In the genomic region with DNA sequence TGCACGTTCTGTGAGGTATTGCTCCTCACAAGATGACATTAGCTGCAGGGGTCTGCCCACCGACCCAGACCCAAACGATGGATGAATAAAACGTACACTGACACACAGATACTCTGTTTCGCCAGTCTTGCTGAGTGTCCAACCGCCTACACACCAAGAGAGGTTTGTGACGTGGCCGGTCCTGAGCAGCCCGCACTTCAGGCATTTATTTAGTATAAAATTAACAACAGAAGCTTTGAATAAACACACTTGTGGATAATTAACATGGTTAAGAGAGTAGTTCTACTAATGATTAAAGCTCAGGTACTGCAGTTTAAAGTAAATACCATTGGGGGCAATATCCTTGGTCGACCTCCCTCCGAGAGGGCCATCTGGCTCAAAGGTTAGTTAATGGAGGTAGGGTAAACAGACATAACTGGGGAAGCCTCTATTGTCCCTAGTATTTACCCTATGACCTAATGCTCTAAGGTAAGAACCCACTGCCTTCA, we compare ENCODE assay signal across 1 cellular context.
TF ChIP-seq lines count a peak whose summit lies in the region.

No MANE protein-coding gene starts in this region.

TF ChIP-seq in HepG2, 621 proteins besides CTCF, POLR2A, EP300 and RAD21 (continued from another document and continues in another):
- TF ChIP-seq ZBTB8A (CRISPR knock-in tag; IDR thresholded peaks at IDR 0.05; ENCODE audit: borderline replicate concordance, low read depth) (no peak), ZC3H13 (CRISPR knock-in tag; IDR thresholded peaks at IDR 0.05) (no peak), ZNF30 (CRISPR knock-in tag; IDR thresholded peaks at IDR 0.05) (no peak), TOPORS (CRISPR knock-in tag; IDR thresholded peaks at IDR 0.05) (no peak), KDM4B (CRISPR knock-in tag; IDR thresholded peaks at IDR 0.05) (no peak; the same call in 1 of the 2 replicates), ZNF629 (CRISPR knock-in tag; conservative IDR thresholded peaks at IDR 0.05) (no peak), ARID2 (CRISPR knock-in tag; IDR thresholded peaks at IDR 0.05; ENCODE audit: borderline replicate concordance) (no peak), NKX3-1 (CRISPR knock-in tag; IDR thresholded peaks at IDR 0.05) (peak; percentile 81; the same call in 1 of the 2 replicates), RFXAP (CRISPR knock-in tag; IDR thresholded peaks at IDR 0.05; ENCODE audit: borderline replicate concordance) (0 out of 2 replicates have a peak, but pooled peaks have one; percentile 48), SCMH1 (CRISPR knock-in tag; IDR thresholded peaks at IDR 0.05; ENCODE audit: borderline replicate concordance) (no peak), ZBTB21 (CRISPR knock-in tag; IDR thresholded peaks at IDR 0.05) (no peak), ZNF552 (CRISPR knock-in tag; IDR thresholded peaks at IDR 0.05; ENCODE audit: borderline replicate concordance) (no peak), ATM (IDR thresholded peaks at IDR 0.05; ENCODE audit: borderline replicate concordance) (no peak), HMG20A (CRISPR knock-in tag; IDR thresholded peaks at IDR 0.05; ENCODE audit: borderline replicate concordance) (peak; percentile 85; the same call in 1 of the 2 replicates), FLYWCH1 (CRISPR knock-in tag; IDR thresholded peaks at IDR 0.05) (no peak), ZKSCAN8 (CRISPR knock-in tag; IDR thresholded peaks at IDR 0.05; ENCODE audit: borderline replicate concordance) (peak; percentile 69; the same call in 1 of the 2 replicates), ZNF557 (CRISPR knock-in tag; IDR thresholded peaks at IDR 0.05) (0 out of 2 replicates have a peak, but pooled peaks have one; percentile 60), ZBTB7A (CRISPR knock-in tag; IDR thresholded peaks at IDR 0.05) (peak; percentile 70), FOXO1 (CRISPR knock-in tag; IDR thresholded peaks at IDR 0.05) (peak; percentile 93), DPF2 (CRISPR knock-in tag; IDR thresholded peaks at IDR 0.05; ENCODE audit: borderline replicate concordance, low read depth) (0 out of 2 replicates have a peak, but pooled peaks have one; percentile 80), ZNF878 (CRISPR knock-in tag; IDR thresholded peaks at IDR 0.05) (0 out of 2 replicates have a peak, but pooled peaks have one; percentile 52), ZZZ3 (CRISPR knock-in tag; IDR thresholded peaks at IDR 0.05; ENCODE audit: borderline replicate concordance) (no peak), SRSF9 (IDR thresholded peaks at IDR 0.05; ENCODE audit: borderline replicate concordance, insufficient read depth, low read depth, low read length, poor library complexity, severe bottlenecking) (no peak), SIN3A (IDR thresholded peaks at IDR 0.05; ENCODE audit: borderline replicate concordance, low read depth, low read length) (no peak), ZNF678 (CRISPR knock-in tag; IDR thresholded peaks at IDR 0.05) (no peak), RFX3 (CRISPR knock-in tag; IDR thresholded peaks at IDR 0.05) (no peak), GATAD1 (CRISPR knock-in tag; IDR thresholded peaks at IDR 0.05) (no peak; the same call in 1 of the 2 replicates), ZNF292 (CRISPR knock-in tag; IDR thresholded peaks at IDR 0.05; ENCODE audit: borderline replicate concordance, low read depth) (no peak), ETV5 (CRISPR knock-in tag; IDR thresholded peaks at IDR 0.05; ENCODE audit: borderline replicate concordance) (peak; percentile 49; the same call in 1 of the 2 replicates), JUND (CRISPR knock-in tag; IDR thresholded peaks at IDR 0.05) (peak; percentile 71; the same call in 1 of the 2 replicates), ZNF605 (CRISPR knock-in tag; IDR thresholded peaks at IDR 0.05) (no peak), HOXA7 (CRISPR knock-in tag; IDR thresholded peaks at IDR 0.05) (no peak), FOXM1 (CRISPR knock-in tag; IDR thresholded peaks at IDR 0.05) (no peak), CEBPG (CRISPR knock-in tag; IDR thresholded peaks at IDR 0.05) (peak; percentile 56), MZF1 (CRISPR knock-in tag; IDR thresholded peaks at IDR 0.05; ENCODE audit: borderline replicate concordance) (no peak), CEBPB (IDR thresholded peaks at IDR 0.05; ENCODE audit: borderline replicate concordance, low read depth, low read length) (no peak), TBP (CRISPR knock-in tag; IDR thresholded peaks at IDR 0.05) (no peak)
- TF ChIP-seq, protein P1, sequence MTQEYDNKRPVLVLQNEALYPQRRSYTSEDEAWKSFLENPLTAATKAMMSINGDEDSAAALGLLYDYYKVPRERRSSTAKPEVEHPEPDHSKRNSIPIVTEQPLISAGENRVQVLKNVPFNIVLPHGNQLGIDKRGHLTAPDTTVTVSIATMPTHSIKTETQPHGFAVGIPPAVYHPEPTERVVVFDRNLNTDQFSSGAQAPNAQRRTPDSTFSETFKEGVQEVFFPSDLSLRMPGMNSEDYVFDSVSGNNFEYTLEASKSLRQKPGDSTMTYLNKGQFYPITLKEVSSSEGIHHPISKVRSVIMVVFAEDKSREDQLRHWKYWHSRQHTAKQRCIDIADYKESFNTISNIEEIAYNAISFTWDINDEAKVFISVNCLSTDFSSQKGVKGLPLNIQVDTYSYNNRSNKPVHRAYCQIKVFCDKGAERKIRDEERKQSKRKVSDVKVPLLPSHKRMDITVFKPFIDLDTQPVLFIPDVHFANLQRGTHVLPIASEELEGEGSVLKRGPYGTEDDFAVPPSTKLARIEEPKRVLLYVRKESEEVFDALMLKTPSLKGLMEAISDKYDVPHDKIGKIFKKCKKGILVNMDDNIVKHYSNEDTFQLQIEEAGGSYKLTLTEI (CRISPR knock-in tag; conservative IDR thresholded peaks at IDR 0.05), result no peak
- TF ChIP-seq, protein P2, sequence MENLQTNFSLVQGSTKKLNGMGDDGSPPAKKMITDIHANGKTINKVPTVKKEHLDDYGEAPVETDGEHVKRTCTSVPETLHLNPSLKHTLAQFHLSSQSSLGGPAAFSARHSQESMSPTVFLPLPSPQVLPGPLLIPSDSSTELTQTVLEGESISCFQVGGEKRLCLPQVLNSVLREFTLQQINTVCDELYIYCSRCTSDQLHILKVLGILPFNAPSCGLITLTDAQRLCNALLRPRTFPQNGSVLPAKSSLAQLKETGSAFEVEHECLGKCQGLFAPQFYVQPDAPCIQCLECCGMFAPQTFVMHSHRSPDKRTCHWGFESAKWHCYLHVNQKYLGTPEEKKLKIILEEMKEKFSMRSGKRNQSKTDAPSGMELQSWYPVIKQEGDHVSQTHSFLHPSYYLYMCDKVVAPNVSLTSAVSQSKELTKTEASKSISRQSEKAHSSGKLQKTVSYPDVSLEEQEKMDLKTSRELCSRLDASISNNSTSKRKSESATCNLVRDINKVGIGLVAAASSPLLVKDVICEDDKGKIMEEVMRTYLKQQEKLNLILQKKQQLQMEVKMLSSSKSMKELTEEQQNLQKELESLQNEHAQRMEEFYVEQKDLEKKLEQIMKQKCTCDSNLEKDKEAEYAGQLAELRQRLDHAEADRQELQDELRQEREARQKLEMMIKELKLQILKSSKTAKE (CRISPR knock-in tag; IDR thresholded peaks at IDR 0.05; ENCODE audit: borderline replicate concordance), result peak; percentile 53; the same call in 1 of the 2 replicates
- TF ChIP-seq, protein P3, sequence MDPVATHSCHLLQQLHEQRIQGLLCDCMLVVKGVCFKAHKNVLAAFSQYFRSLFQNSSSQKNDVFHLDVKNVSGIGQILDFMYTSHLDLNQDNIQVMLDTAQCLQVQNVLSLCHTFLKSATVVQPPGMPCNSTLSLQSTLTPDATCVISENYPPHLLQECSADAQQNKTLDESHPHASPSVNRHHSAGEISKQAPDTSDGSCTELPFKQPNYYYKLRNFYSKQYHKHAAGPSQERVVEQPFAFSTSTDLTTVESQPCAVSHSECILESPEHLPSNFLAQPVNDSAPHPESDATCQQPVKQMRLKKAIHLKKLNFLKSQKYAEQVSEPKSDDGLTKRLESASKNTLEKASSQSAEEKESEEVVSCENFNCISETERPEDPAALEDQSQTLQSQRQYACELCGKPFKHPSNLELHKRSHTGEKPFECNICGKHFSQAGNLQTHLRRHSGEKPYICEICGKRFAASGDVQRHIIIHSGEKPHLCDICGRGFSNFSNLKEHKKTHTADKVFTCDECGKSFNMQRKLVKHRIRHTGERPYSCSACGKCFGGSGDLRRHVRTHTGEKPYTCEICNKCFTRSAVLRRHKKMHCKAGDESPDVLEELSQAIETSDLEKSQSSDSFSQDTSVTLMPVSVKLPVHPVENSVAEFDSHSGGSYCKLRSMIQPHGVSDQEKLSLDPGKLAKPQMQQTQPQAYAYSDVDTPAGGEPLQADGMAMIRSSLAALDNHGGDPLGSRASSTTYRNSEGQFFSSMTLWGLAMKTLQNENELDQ (CRISPR knock-in tag; IDR thresholded peaks at IDR 0.05; ENCODE audit: borderline replicate concordance), result no peak
- TF ChIP-seq, protein P4, sequence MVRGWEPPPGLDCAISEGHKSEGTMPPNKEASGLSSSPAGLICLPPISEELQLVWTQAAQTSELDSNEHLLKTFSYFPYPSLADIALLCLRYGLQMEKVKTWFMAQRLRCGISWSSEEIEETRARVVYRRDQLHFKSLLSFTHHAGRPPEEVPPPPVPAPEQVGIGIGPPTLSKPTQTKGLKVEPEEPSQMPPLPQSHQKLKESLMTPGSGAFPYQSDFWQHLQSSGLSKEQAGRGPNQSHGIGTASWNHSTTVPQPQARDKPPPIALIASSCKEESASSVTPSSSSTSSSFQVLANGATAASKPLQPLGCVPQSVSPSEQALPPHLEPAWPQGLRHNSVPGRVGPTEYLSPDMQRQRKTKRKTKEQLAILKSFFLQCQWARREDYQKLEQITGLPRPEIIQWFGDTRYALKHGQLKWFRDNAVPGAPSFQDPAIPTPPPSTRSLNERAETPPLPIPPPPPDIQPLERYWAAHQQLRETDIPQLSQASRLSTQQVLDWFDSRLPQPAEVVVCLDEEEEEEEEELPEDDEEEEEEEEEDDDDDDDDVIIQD (CRISPR knock-in tag; IDR thresholded peaks at IDR 0.05; ENCODE audit: low read depth), result peak; percentile 83; the same call in 1 of the 2 replicates
- TF ChIP-seq, protein P5, sequence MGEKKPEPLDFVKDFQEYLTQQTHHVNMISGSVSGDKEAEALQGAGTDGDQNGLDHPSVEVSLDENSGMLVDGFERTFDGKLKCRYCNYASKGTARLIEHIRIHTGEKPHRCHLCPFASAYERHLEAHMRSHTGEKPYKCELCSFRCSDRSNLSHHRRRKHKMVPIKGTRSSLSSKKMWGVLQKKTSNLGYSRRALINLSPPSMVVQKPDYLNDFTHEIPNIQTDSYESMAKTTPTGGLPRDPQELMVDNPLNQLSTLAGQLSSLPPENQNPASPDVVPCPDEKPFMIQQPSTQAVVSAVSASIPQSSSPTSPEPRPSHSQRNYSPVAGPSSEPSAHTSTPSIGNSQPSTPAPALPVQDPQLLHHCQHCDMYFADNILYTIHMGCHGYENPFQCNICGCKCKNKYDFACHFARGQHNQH (CRISPR knock-in tag; IDR thresholded peaks at IDR 0.05), result peak; percentile 74; the same call in 1 of the 2 replicates
- TF ChIP-seq, protein P6, sequence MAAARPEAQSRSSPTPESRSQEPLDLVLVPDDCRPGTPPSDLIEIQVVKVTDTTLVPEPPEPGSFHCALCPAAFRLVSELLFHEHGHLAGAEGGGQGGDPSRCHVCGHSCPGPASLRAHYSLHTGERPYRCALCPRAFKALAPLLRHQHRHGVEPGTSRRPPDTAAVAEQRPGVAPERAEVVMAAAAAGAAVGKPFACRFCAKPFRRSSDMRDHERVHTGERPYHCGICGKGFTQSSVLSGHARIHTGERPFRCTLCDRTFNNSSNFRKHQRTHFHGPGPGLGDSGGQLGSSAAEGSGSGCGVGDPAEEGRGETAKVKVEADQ (CRISPR knock-in tag; IDR thresholded peaks at IDR 0.05; ENCODE audit: borderline replicate concordance), result no peak
- TF ChIP-seq, protein P7, sequence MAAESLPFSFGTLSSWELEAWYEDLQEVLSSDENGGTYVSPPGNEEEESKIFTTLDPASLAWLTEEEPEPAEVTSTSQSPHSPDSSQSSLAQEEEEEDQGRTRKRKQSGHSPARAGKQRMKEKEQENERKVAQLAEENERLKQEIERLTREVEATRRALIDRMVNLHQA (CRISPR knock-in tag; IDR thresholded peaks at IDR 0.05), result no peak
- TF ChIP-seq, protein P8, sequence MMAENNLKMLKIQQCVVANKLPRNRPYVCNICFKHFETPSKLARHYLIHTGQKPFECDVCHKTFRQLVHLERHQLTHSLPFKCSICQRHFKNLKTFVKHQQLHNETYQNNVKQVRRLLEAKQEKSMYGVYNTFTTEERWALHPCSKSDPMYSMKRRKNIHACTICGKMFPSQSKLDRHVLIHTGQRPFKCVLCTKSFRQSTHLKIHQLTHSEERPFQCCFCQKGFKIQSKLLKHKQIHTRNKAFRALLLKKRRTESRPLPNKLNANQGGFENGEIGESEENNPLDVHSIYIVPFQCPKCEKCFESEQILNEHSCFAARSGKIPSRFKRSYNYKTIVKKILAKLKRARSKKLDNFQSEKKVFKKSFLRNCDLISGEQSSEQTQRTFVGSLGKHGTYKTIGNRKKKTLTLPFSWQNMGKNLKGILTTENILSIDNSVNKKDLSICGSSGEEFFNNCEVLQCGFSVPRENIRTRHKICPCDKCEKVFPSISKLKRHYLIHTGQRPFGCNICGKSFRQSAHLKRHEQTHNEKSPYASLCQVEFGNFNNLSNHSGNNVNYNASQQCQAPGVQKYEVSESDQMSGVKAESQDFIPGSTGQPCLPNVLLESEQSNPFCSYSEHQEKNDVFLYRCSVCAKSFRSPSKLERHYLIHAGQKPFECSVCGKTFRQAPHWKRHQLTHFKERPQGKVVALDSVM (CRISPR knock-in tag; IDR thresholded peaks at IDR 0.05), result no peak
- TF ChIP-seq, protein P9, sequence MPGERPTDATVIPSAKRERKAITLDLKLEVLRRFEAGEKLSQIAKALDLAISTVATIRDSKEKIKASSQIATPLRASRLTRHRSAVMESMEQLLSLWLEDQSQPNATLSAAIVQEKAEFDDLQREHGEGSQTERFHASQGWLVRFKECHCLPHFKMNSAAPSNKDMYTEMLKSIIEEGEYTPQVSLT (CRISPR knock-in tag; IDR thresholded peaks at IDR 0.05; ENCODE audit: borderline replicate concordance, low read depth), result no peak
- TF ChIP-seq, protein P10, sequence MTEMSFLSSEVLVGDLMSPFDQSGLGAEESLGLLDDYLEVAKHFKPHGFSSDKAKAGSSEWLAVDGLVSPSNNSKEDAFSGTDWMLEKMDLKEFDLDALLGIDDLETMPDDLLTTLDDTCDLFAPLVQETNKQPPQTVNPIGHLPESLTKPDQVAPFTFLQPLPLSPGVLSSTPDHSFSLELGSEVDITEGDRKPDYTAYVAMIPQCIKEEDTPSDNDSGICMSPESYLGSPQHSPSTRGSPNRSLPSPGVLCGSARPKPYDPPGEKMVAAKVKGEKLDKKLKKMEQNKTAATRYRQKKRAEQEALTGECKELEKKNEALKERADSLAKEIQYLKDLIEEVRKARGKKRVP (CRISPR knock-in tag; IDR thresholded peaks at IDR 0.05), result peak in 1 of 2 experiments; percentile 48; a peak in 1 of 4 replicates
- TF ChIP-seq, protein P11, sequence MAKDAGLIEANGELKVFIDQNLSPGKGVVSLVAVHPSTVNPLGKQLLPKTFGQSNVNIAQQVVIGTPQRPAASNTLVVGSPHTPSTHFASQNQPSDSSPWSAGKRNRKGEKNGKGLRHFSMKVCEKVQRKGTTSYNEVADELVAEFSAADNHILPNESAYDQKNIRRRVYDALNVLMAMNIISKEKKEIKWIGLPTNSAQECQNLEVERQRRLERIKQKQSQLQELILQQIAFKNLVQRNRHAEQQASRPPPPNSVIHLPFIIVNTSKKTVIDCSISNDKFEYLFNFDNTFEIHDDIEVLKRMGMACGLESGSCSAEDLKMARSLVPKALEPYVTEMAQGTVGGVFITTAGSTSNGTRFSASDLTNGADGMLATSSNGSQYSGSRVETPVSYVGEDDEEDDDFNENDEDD (CRISPR knock-in tag; IDR thresholded peaks at IDR 0.05; ENCODE audit: borderline replicate concordance), result no peak
- TF ChIP-seq, protein P12, sequence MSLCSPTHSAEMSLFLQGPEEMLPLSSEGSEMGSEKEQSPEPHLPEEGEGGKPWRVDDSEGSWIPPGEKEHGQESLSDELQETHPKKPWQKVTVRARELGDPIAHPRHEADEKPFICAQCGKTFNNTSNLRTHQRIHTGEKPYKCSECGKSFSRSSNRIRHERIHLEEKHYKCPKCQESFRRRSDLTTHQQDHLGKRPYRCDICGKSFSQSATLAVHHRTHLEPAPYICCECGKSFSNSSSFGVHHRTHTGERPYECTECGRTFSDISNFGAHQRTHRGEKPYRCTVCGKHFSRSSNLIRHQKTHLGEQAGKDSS (CRISPR knock-in tag; IDR thresholded peaks at IDR 0.05; ENCODE audit: borderline replicate concordance, low read depth), result no peak
